13 cellular contexts compared by ENCODE assay signal in the genomic region with DNA sequence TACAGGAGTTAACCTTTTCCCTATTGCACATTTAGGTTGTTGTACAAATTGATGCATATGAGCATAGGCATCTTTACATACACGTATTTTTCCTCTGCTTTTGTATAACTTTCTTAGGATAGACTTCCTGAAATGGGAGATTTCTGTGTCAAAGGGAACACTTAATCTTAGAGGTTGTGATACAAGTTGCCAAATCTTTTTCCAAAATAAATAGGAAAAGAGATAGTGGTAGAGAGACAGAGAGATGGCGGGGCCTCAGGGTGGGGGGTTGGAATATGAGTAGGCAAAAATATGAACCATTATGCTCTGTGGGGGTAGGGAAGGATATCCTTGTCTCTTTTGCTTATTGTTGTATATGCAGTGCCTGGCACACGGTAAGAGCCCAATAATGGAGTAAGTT.
"Had no signal": no experiment of that assay in that cellular context is flagged by ENCODE, and none has a peak within 500 bp of the region (broad histone marks: within the 10 kb centered on the region; RNA-seq: fewer than 3 reads in every experiment).

No MANE protein-coding gene starts in this region.

- ATAC-seq: foreskin keratinocyte; left lung; stimulated activated naive CD8-positive, alpha-beta T cell treated with anti-CD3 and anti-CD28 coated beads, Interleukin-15, amount 100 ng/mL, for 72 hours had no signal

- H3K27ac ChIP-seq: foreskin keratinocyte, left lung, thoracic aorta had no signal

- H3K36me3 ChIP-seq: adrenal gland, left lung, thoracic aorta had no signal

- FAIRE-seq: islet of Langerhans had no signal

- H3K4me3 ChIP-seq: adrenal gland, left lung, thoracic aorta had no signal

- DNase-seq: activated CD4-positive, alpha-beta T cell treated with anti-CD3 and anti-CD28 coated beads, Interleukin-2, amount 50 U/mL, for 1 hour; activated CD4-positive, CD25-positive, alpha-beta regulatory T cell; activated naive CD4-positive, alpha-beta T cell treated with anti-CD3 and anti-CD28 coated beads, Interleukin-2, amount 50 U/mL, for 16 hours; activated T-cell treated with anti-CD3 and anti-CD28 coated beads, Interleukin-2, amount 50 U/mL, for 1 hour; adrenal gland; head of caudate nucleus; left lung; stimulated activated CD4-positive, alpha-beta T cell treated with anti-CD3 and anti-CD28 coated beads, Interleukin-15, amount 100 ng/mL, for 24 hours; stimulated activated CD4-positive, alpha-beta T cell treated with anti-CD3 and anti-CD28 coated beads, Interleukin-4, amount 100 ng/mL, for 24 hours; stimulated activated naive CD8-positive, alpha-beta T cell treated with anti-CD3 and anti-CD28 coated beads, Interleukin-15, amount 100 ng/mL, for 72 hours had no signal

- H3K9me3 ChIP-seq: adrenal gland, left lung, thoracic aorta had no signal
